In genomic region chr6:73704260-73704659, GRCh38 we compare ENCODE assay signal across 8 cellular contexts. TPM values are rescaled to one million over a fixed set of nuclear protein-coding genes. Genes with fewer than 3 reads are reported as not detected.
A peak's percentile ranks its signal among the peaks of the same experiment; 100 is the strongest.
DNase-seq lines count a peak whose midpoint lies in the region; TF ChIP-seq lines count a peak whose summit lies in the region.

No MANE protein-coding gene starts in this region.

- peaks cover 20% of the 10 kb centered on the region for H3K4me1 ChIP-seq in parathyroid adenoma
- no peaks in the 10 kb centered on the region for H3K4me1 ChIP-seq in neural progenitor cell
- no peaks in the 10 kb centered on the region for H3K4me1 ChIP-seq in Karpas-422 (ENCODE audit: low read length)

- H3K27me3 ChIP-seq in parathyroid adenoma (ENCODE audit: control insufficient read depth, insufficient read depth, low read length) (no peaks in the 10 kb centered on the region), neural progenitor cell (no peaks in the 10 kb centered on the region), Karpas-422 (ENCODE audit: low read length) (no peaks in the 10 kb centered on the region)

- H3K79me2 ChIP-seq in parathyroid adenoma (peaks cover 27% of the 10 kb centered on the region), neural progenitor cell (ENCODE audit: low read depth) (no peaks in the 10 kb centered on the region), Karpas-422 (ENCODE audit: low read length) (no peaks in the 10 kb centered on the region)

- no peak overlapping the region for H3K9ac ChIP-seq in parathyroid adenoma
- H3K9ac ChIP-seq in neural progenitor cell, result no peak overlapping the region
- H3K9ac ChIP-seq in Karpas-422 (ENCODE audit: low read length), result no peak overlapping the region

- H3K27ac Mint-ChIP-seq in Calu3 (ENCODE audit: unreplicated experiment) (no peak overlapping the region), MCF 10A (ENCODE audit: low read depth, unreplicated experiment) (no peak overlapping the region), neural progenitor cell (no peak overlapping the region)

- H3K4me3 ChIP-seq in parathyroid adenoma (ENCODE audit: low read depth, low read length), result peak overlapping the region; percentile 28
- no peak overlapping the region for H3K4me3 ChIP-seq in neural progenitor cell
- H3K4me3 ChIP-seq in Karpas-422 (ENCODE audit: low read length), result no peak overlapping the region

- H3K9me3 ChIP-seq in parathyroid adenoma (ENCODE audit: control insufficient read depth, low read length) (no peaks in the 10 kb centered on the region), neural progenitor cell (ENCODE audit: low read depth) (no peaks in the 10 kb centered on the region), Karpas-422 (ENCODE audit: low read length) (no peaks in the 10 kb centered on the region)

- H3F3A ChIP-seq in neural progenitor cell (ENCODE audit: low read depth), result no peaks in the 10 kb centered on the region

- BruUV-seq in Calu3 (replicated peaks; lab: Mats Ljungman, UMichigan) (no TSS peak), MCF 10A (replicated peaks; lab: Mats Ljungman, UMichigan) (no TSS peak)

- H3K4me2 ChIP-seq in parathyroid adenoma (ENCODE audit: low read length) (peak overlapping the region; percentile 3), neural progenitor cell (no peak overlapping the region), Karpas-422 (ENCODE audit: low read depth, low read length, poor library complexity, severe bottlenecking) (no peak overlapping the region)

- no peak overlapping the region for H2AFZ ChIP-seq in parathyroid adenoma
- no peak overlapping the region for H2AFZ ChIP-seq in neural progenitor cell (replicated peaks)
- no peak overlapping the region for H2AFZ ChIP-seq in Karpas-422 (ENCODE audit: low read length)

- H3K9me3 Mint-ChIP-seq in Calu3 (ENCODE audit: low read depth, unreplicated experiment) (no peaks in the 10 kb centered on the region), MCF 10A (ENCODE audit: unreplicated experiment) (no peaks in the 10 kb centered on the region), neural progenitor cell (no peaks in the 10 kb centered on the region)

- no peaks in the 10 kb centered on the region for H3K9me2 ChIP-seq in Karpas-422 (replicated peaks; ENCODE audit: insufficient read depth, low read length)

- H3K36me3 ChIP-seq in parathyroid adenoma (ENCODE audit: control insufficient read depth, insufficient read depth, low read length) (peaks cover 5% of the 10 kb centered on the region), neural progenitor cell (no peaks in the 10 kb centered on the region), Karpas-422 (ENCODE audit: insufficient read depth, low read length) (no peaks in the 10 kb centered on the region)

- TF ChIP-seq CTCF in Calu3 (IDR thresholded peaks at IDR 0.05; ENCODE audit: unreplicated experiment) (no peak), MCF 10A (IDR thresholded peaks at IDR 0.05; ENCODE audit: unreplicated experiment) (no peak), parathyroid adenoma (IDR thresholded peaks at IDR 0.05) (no peak), neural progenitor cell (IDR thresholded peaks at IDR 0.05) (no peak)

- peak; percentile 32 for DNase-seq in Calu3
- peak; percentile 100 for DNase-seq in LHCN-M2 (ENCODE audit: low read depth)
- peak; percentile 99 for DNase-seq in MCF 10A (ENCODE audit: unreplicated experiment)
- DNase-seq in SK-N-DZ (ENCODE audit: low spot score), result no peak
- no peak for DNase-seq in NCI-H1694 treated with DMSO at 0.1 percent for 48 hours (lab: John Stamatoyannopoulos, UW)
- DNase-seq in neural progenitor cell (ENCODE audit: low spot score), result no peak
- DNase-seq in Karpas-422, result no peak

- no peaks in the 10 kb centered on the region for H3K36me3 Mint-ChIP-seq in Calu3 (ENCODE audit: insufficient read depth, unreplicated experiment)
- peaks cover 37% of the 10 kb centered on the region for H3K36me3 Mint-ChIP-seq in MCF 10A (ENCODE audit: insufficient read depth, unreplicated experiment)
- H3K36me3 Mint-ChIP-seq in neural progenitor cell, result no peaks in the 10 kb centered on the region

- H3K27me3 Mint-ChIP-seq in Calu3 (ENCODE audit: unreplicated experiment), result no peaks in the 10 kb centered on the region
- H3K27me3 Mint-ChIP-seq in MCF 10A (ENCODE audit: insufficient read depth, unreplicated experiment), result no peaks in the 10 kb centered on the region
- no peaks in the 10 kb centered on the region for H3K27me3 Mint-ChIP-seq in neural progenitor cell (ENCODE audit: insufficient read depth, low read depth)

- H3K27ac ChIP-seq in parathyroid adenoma, result peak overlapping the region; percentile 79
- H3K27ac ChIP-seq in neural progenitor cell, result no peak overlapping the region
- H3K27ac ChIP-seq in Karpas-422 (ENCODE audit: low read length), result no peak overlapping the region

- CTCF ChIA-PET in Calu3 (lab: Charles Lee), result interaction anchor here (0.6 to 1.1 kb wide), 3 partner anchors 19 to 1759 kb away, joined by 3 to 5 read pairs (median 3); no protein-coding TSS in a partner anchor
- CTCF ChIA-PET in MCF 10A (lab: Yijun Ruan, JAX), result interaction anchor here (1.1 to 2.1 kb wide), 5 partner anchors 9 to 28 kb away, joined by 4 to 10 read pairs (median 6); no protein-coding TSS in a partner anchor

- H4K20me1 ChIP-seq in neural progenitor cell (ENCODE audit: low read depth) (no peaks in the 10 kb centered on the region), Karpas-422 (ENCODE audit: insufficient read depth, low read depth, low read length) (no peaks in the 10 kb centered on the region)

- POLR2A ChIA-PET in MCF 10A (lab: Yijun Ruan, JAX), result interaction anchor here (0.6 to 3.8 kb wide), 12 partner anchors 9 to 183 kb away, joined by 3 to 19 read pairs (median 4); partner anchors contain the start of genes EEF1A1 and SLC17A5

- intact Hi-C loops in Calu3 (cut with micrococcal nuclease; ENCODE audit: unreplicated experiment) (no loop called here), MCF 10A (cut with micrococcal nuclease) (loop anchor here (1.0 kb wide), 1 partner anchor 9 kb away; no protein-coding TSS in a partner anchor)

- no peaks in the 10 kb centered on the region for H3K4me1 Mint-ChIP-seq in Calu3 (ENCODE audit: low read depth, unreplicated experiment)
- peaks cover 30% of the 10 kb centered on the region for H3K4me1 Mint-ChIP-seq in MCF 10A (ENCODE audit: insufficient read depth, unreplicated experiment)
- H3K4me1 Mint-ChIP-seq in neural progenitor cell, result no peaks in the 10 kb centered on the region

- H3K4me3 Mint-ChIP-seq in Calu3 (ENCODE audit: low read depth, unreplicated experiment) (no peak overlapping the region), MCF 10A (ENCODE audit: unreplicated experiment) (no peak overlapping the region), neural progenitor cell (no peak overlapping the region)

RNA-seq across cellular contexts. Expression of gene CD109, which starts 8.3 kb away (rescaled TPM):
- total RNA-seq in Calu3 (2022) (1.9 and 3.6 TPM in 2 replicates), LHCN-M2 (2014; rRNA removed) (54.2 and 64.8 TPM in 2 replicates), MCF 10A (2022) (91.0 and 94.5 TPM in 2 replicates), neural progenitor cell (ENCODE audit: low replicate concordance) (1.2 and 1.3 TPM in 2 replicates)
- 13.1 TPM for polyA plus RNA-seq in LHCN-M2 (2012)
- polyA plus RNA-seq in SK-N-DZ (2014; cell fraction: cytosol; rRNA removed), result not detected in 2 replicates
- polyA plus RNA-seq in SK-N-DZ (2014; cell fraction: nucleus; rRNA removed), result not detected in 2 replicates
- total RNA-seq in Karpas-422 (2014; rRNA removed; shearing (Covaris generic); ENCODE audit: low replicate concordance), result 0.22 TPM in 1 of 2 replicates, not detected in the other

RNA-seq across cellular contexts. Expression of gene SLC17A5, which starts 50.5 kb away (rescaled TPM):
- total RNA-seq in Calu3 (2022) (20.7 and 21.3 TPM in 2 replicates), LHCN-M2 (2014; rRNA removed) (12.9 and 15.7 TPM in 2 replicates), MCF 10A (2022) (6.1 and 7.2 TPM in 2 replicates), neural progenitor cell (ENCODE audit: low replicate concordance) (13.1 and 13.7 TPM in 2 replicates)
- polyA plus RNA-seq in LHCN-M2 (2012), result 15.3 TPM
- polyA plus RNA-seq in SK-N-DZ (2014; cell fraction: cytosol; rRNA removed), result 6.1 and 8.1 TPM in 2 replicates
- polyA plus RNA-seq in SK-N-DZ (2014; cell fraction: nucleus; rRNA removed), result 1.8 and 2.0 TPM in 2 replicates
- total RNA-seq in Karpas-422 (2014; rRNA removed; shearing (Covaris generic); ENCODE audit: low replicate concordance), result 6.0 and 10.1 TPM in 2 replicates

Comparison
In these comparisons a context has a peak if more than half of its experiments do, and no peak if none do; other contexts are left out.
1. DNase-seq: peak in Calu3 (single experiment), LHCN-M2 (single experiment) and MCF 10A (single experiment); none in SK-N-DZ (single experiment), NCI-H1694 treated with DMSO at 0.1 percent for 48 hours (single experiment), neural progenitor cell (single experiment) and Karpas-422 (single experiment).
2. RNA of gene CD109, which starts 8.3 kb away (total RNA-seq): 91.0 to 94.5 TPM in MCF 10A and 54.2 to 64.8 TPM in LHCN-M2; 1.9 to 3.6 TPM in Calu3, 1.2 to 1.3 TPM in neural progenitor cell and 0.22 TPM in Karpas-422; every median in the first group is over 10 times any median in the second.